Comparison of ENCODE assay signal across 20 cellular contexts in the genomic region with DNA sequence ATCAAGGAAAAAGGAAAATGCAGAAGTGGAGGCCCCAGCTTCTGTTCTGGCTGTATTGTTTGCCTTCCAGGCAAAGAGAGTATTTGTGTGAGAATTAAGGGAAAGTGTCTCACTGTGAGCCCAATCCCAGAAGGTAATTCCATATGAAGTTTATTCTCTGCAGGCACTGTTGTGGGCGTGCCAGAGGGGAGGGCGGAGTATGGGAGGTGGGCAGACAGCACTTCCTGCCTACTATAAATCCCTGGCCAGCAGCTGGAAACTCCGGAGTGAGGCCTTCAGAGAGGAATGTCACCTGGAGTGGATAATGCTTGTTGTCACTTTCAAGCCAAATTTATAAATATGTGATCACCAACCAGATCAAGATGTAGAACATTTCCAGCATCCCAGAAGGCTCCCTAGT.
A peak's percentile ranks its signal among the peaks of the same experiment; 100 is the strongest.
DNase-seq lines count a peak whose midpoint lies in the region; ATAC-seq, FAIRE-seq and TF ChIP-seq lines count a peak whose summit lies in the region.
"Had no signal": no experiment of that assay in that cellular context is flagged by ENCODE, and none has a peak within 500 bp of the region (broad histone marks: within the 10 kb centered on the region; RNA-seq: fewer than 3 reads in every experiment).

No MANE protein-coding gene starts in this region.

- DNase-seq in DMS 273 (lab: John Stamatoyannopoulos, UW; ENCODE audit: unreplicated experiment) (peak; percentile 23), DMS 273 treated with DMSO at 0.1 percent for 48 hours (lab: John Stamatoyannopoulos, UW) (no peak), MG63 (peak; percentile 32), epithelial cell of esophagus (ENCODE audit: low read depth) (peak; percentile 24), small intestine (peak; percentile 21), NCI-H1694 treated with DMSO at 0.1 percent for 48 hours (lab: John Stamatoyannopoulos, UW) (no peak), lower leg skin (ENCODE audit: low spot score in 2 of 2) (no peak)
- DNase-seq: activated CD4-positive, alpha-beta T cell treated with anti-CD3 and anti-CD28 coated beads, Interleukin-2, amount 50 U/mL, for 1 hour; activated T-cell treated with anti-CD3 and anti-CD28 coated beads, Interleukin-2, amount 50 U/mL, for 4 hours; brain microvascular endothelial cell; effector memory CD4-positive, alpha-beta T cell; GDM1; lower lobe of right lung; NCI-H2107; NK-92 treated with Interleukin-12 subunit alpha and Interleukin-12 subunit beta, amount 100 ng/mL, for 24 hours; retina; T1000 had no signal

- no peaks in the 10 kb centered on the region for H3K27me3 ChIP-seq in MG63
- H3K27me3 ChIP-seq in small intestine (ENCODE audit: control insufficient read depth in 2 of 2, insufficient read depth in 2 of 2, low read length in 2 of 2), result no peaks in the 10 kb centered on the region
- H3K27me3 ChIP-seq: brain microvascular endothelial cell had no signal

- 21 to 58% (median 37%) methylated on average over 3 of the region's 3 CpGs for WGBS in small intestine, 3 donors
- WGBS in lower leg skin, 2 donors, result 53 to 64% methylated on average over 3 of the region's 3 CpGs

- H3K27ac ChIP-seq in small intestine (ENCODE audit: low read depth in 1 of 2, low read length in 1 of 2), result no peak overlapping the region
- H3K27ac ChIP-seq: 22Rv1, lower lobe of right lung had no signal

- intact Hi-C loops in lower leg skin (cut with DNase I; ENCODE audit: low total_unique reads), result no loop called here

- TF ChIP-seq POLR2A in lower leg skin (IDR thresholded peaks at IDR 0.05), result no peak

- no peaks in the 10 kb centered on the region for H3K9me3 ChIP-seq in MG63
- no peaks in the 10 kb centered on the region for H3K9me3 ChIP-seq in small intestine (ENCODE audit: control insufficient read depth, low read depth)
- H3K9me3 ChIP-seq: lower lobe of right lung had no signal

- H3K36me3 ChIP-seq in MG63 (no peaks in the 10 kb centered on the region), small intestine (ENCODE audit: control insufficient read depth in 2 of 2, insufficient read depth in 2 of 2, low read length in 2 of 2) (no peaks in the 10 kb centered on the region)
- H3K36me3 ChIP-seq: brain microvascular endothelial cell, lower lobe of right lung had no signal

- peaks cover 13 to 14% of the 10 kb centered on the region in 2 donors for H3K4me1 ChIP-seq in small intestine (ENCODE audit: control insufficient read depth in 2 of 2, insufficient read depth in 1 of 2, low read depth in 1 of 2, low read length in 1 of 2)

- TF ChIP-seq CTCF in epithelial cell of esophagus (IDR thresholded peaks at IDR 0.05; ENCODE audit: insufficient read depth, low read depth, low read length, missing control alignments) (no peak), lower leg skin (IDR thresholded peaks at IDR 0.05) (no peak)

- H3K4me3 ChIP-seq in MG63 (no peak overlapping the region), epithelial cell of esophagus (ENCODE audit: low read length) (no peak overlapping the region), small intestine (ENCODE audit: low read depth in 1 of 2, low read length in 2 of 2) (no peak overlapping the region), lower leg skin (ENCODE audit: low read depth, poor library complexity, severe bottlenecking) (no peak overlapping the region)
- H3K4me3 ChIP-seq: lower lobe of right lung had no signal

- ATAC-seq in HG02884 (IDR thresholded peaks at IDR 0.05; ENCODE audit: unreplicated experiment), result no peak
- ATAC-seq: activated T-cell treated with anti-CD3 and anti-CD28 coated beads, Interleukin-2, amount 50 U/mL, for 4 hours; lower lobe of right lung had no signal

- no peak for FAIRE-seq in small intestine (lab: Jason Lieb, UNC)
- FAIRE-seq: GM12892 had no signal

Comparison
In these comparisons a context has a peak if more than half of its experiments do, and no peak if none do; other contexts are left out.
1. DNase-seq: peak in DMS 273 (single experiment), MG63 (single experiment), epithelial cell of esophagus (single experiment) and small intestine (single experiment); none in DMS 273 treated with DMSO at 0.1 percent for 48 hours (single experiment), NCI-H1694 treated with DMSO at 0.1 percent for 48 hours (single experiment) and lower leg skin (0 of 2).